In genomic region chr1:151282883-151283725, GRCh38 we compare ENCODE assay signal across 8 cellular contexts. TPM values are rescaled to one million over a fixed set of nuclear protein-coding genes. Genes with fewer than 3 reads are reported as not detected.
DNase-seq lines count a peak whose midpoint lies in the region; ATAC-seq and TF ChIP-seq lines count a peak whose summit lies in the region.

No MANE protein-coding gene starts in this region.

- H3K9me3 ChIP-seq in iPS-18a (ENCODE audit: control insufficient read depth, low read depth, low read length) (no peaks in the 10 kb centered on the region), skeletal muscle tissue (ENCODE audit: control insufficient read depth in 3 of 3, low read length in 3 of 3) (no peaks in the 10 kb centered on the region)

- DNase-seq in AG10803 (ENCODE audit: low read depth) (no peak), OCI-M1 (lab: John Stamatoyannopoulos, UW) (peak; percentile 66), astrocyte of the cerebellum (ENCODE audit: low read depth) (no peak)

- H3K4me3 ChIP-seq in AG10803 (ENCODE audit: low read length) (peak overlapping the region; percentile 90), astrocyte of the cerebellum (ENCODE audit: low read depth, low read length) (peak overlapping the region; percentile 66), iPS-18a (ENCODE audit: low read length) (peak overlapping the region; percentile 98), skeletal muscle tissue (ENCODE audit: low read length in 3 of 3) (peak overlapping the region; percentile 79 to 100 (median 80))

- peaks cover 34% of the 10 kb centered on the region for H3K36me3 ChIP-seq in iPS-18a (ENCODE audit: control insufficient read depth, low read depth, low read length)
- peaks cover 22 to 30% (median 23%) of the 10 kb centered on the region in 3 donors for H3K36me3 ChIP-seq in skeletal muscle tissue (ENCODE audit: control insufficient read depth in 3 of 3, insufficient read depth in 3 of 3, low read length in 3 of 3)

- ATAC-seq in GM18505 (IDR thresholded peaks at IDR 0.05; ENCODE audit: unreplicated experiment) (peak; percentile 2), HG03354 (IDR thresholded peaks at IDR 0.05; ENCODE audit: poor library complexity, severe bottlenecking, unreplicated experiment) (no peak), HG02759 (IDR thresholded peaks at IDR 0.05; ENCODE audit: unreplicated experiment) (no peak)

- H3K9ac ChIP-seq in iPS-18a (ENCODE audit: low read length) (peak overlapping the region; percentile 97), skeletal muscle tissue (ENCODE audit: low read depth in 1 of 3, low read length in 3 of 3) (peak overlapping the region; percentile 89 to 90 (median 90))

- no peaks in the 10 kb centered on the region for H3K27me3 ChIP-seq in iPS-18a (ENCODE audit: control insufficient read depth, insufficient read depth, low read length)
- no peaks in the 10 kb centered on the region for H3K27me3 ChIP-seq in skeletal muscle tissue (ENCODE audit: control insufficient read depth in 3 of 3, insufficient read depth in 3 of 3, low read length in 3 of 3)

- H3K27ac ChIP-seq in iPS-18a (ENCODE audit: low read length) (peak overlapping the region; percentile 89), skeletal muscle tissue (ENCODE audit: low read depth, low read length) (peak overlapping the region; percentile 98)

- TF ChIP-seq POLR2A in GM18505 (IDR thresholded peaks at IDR 0.05; ENCODE audit: borderline replicate concordance, extremely low read depth, insufficient read depth, insufficient read length): peak; percentile 26

- in situ Hi-C loops in astrocyte of the cerebellum (cut with HindIII; ENCODE audit: low sequenced_read_pairs): no loop called here

- H3K4me1 ChIP-seq in iPS-18a (ENCODE audit: control insufficient read depth, low read depth, low read length) (peaks cover 5% of the 10 kb centered on the region), skeletal muscle tissue (ENCODE audit: control insufficient read depth in 3 of 3, insufficient read depth in 3 of 3, low read length in 3 of 3) (peaks cover 15 to 36% (median 24%) of the 10 kb centered on the region in 3 donors)

- no peak for TF ChIP-seq CTCF in AG10803 (conservative IDR thresholded peaks at IDR 0.05; ENCODE audit: low read length)
- TF ChIP-seq CTCF in astrocyte of the cerebellum (IDR thresholded peaks at IDR 0.05; ENCODE audit: low read depth, low read length, missing control alignments): no peak

RNA-seq across cellular contexts. Expression of gene ZNF687, which starts 1.0 kb away (rescaled TPM):
- total RNA-seq in skeletal muscle tissue: 5.7 TPM

RNA-seq across cellular contexts. Expression of gene PSMD4, which starts 28.6 kb away (rescaled TPM):
- total RNA-seq in skeletal muscle tissue: 145 TPM

RNA-seq across cellular contexts. Expression of gene PI4KB, which starts 44.1 kb away (rescaled TPM):
- 30.3 TPM for total RNA-seq in skeletal muscle tissue
